ENCODE assay signal across 34 cellular contexts in the genomic region with DNA sequence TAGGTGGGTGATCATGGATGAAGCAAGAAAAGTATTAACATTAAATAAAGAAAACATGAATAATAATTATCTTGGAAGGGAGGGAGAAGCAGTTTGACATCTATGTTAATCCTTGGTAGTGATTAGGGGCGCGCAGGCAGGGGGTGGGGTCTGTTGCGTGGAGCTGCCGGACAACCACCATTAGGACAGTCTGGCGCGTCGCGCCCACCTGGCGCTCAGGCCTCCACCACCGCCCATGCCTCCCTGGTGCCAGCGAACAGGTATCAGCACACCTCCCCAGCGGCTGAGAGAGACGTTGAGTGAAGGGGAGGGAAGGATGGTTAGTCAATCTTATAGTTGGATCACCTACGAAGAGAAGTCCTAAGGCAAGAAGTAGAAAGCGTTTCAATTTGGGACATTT.
"Had no signal": no experiment of that assay in that cellular context is flagged by ENCODE, and none has a peak within 500 bp of the region (broad histone marks: within the 10 kb centered on the region; RNA-seq: fewer than 3 reads in every experiment).

No MANE protein-coding gene starts in this region.

- DNase-seq: activated effector memory CD4-positive, alpha-beta T cell treated with anti-CD3 and anti-CD28 coated beads, Interleukin-2, amount 50 U/mL, for 16 hours; activated effector memory CD4-positive, alpha-beta T cell treated with Interleukin-2 at 50 U/mL for 16 hours; activated gamma-delta T cell; activated gamma-delta T cell treated with Interleukin-2 at 50 U/mL for 16 hours; activated naive CD4-positive, alpha-beta T cell; activated naive CD4-positive, alpha-beta T cell treated with anti-CD3 and anti-CD28 coated beads for 36 hours; activated naive CD4-positive, alpha-beta T cell treated with anti-CD3 and anti-CD28 coated beads, Interleukin-2, amount 10 ng/mL, durations not matched to agents 7 days and 5 days; activated naive CD4-positive, alpha-beta T cell treated with anti-CD3 and anti-CD28 coated beads, Interleukin-2, amount 50 U/mL, for 16 hours; activated naive CD4-positive, alpha-beta T cell treated with Interleukin-2 at 50 U/mL for 16 hours; activated naive CD8-positive, alpha-beta T cell treated with anti-CD3 and anti-CD28 coated beads for 36 hours; activated naive CD8-positive, alpha-beta T cell treated with anti-CD3 and anti-CD28 coated beads, Interleukin-2, amount 10 ng/mL, durations not matched to agents 7 days and 5 days; activated naive CD8-positive, alpha-beta T cell treated with anti-CD3 and anti-CD28 coated beads, Interleukin-2, amount 50 U/mL, for 24 hours; activated T-cell treated with anti-CD3 and anti-CD28 coated beads, Interleukin-2, amount 50 U/mL, for 1 hour; activated T-cell treated with anti-CD3 and anti-CD28 coated beads, Interleukin-2, amount 50 U/mL, for 24 hours; activated T-cell treated with anti-CD3 and anti-CD28 coated beads, Interleukin-2, amount 50 U/mL, for 4 hours; activated T-cell treated with anti-CD3 and anti-CD28 coated beads, Interleukin-2, amount 50 U/mL, for 48 hours; activated T-cell treated with anti-CD3 and anti-CD28 coated beads, Interleukin-2, amount 50 U/mL, for 72 hours; adrenal gland; amniotic stem cell; amygdala; anterior cingulate cortex; aorta; body of pancreas; brain microvascular endothelial cell; caudate nucleus; central memory CD4-positive, alpha-beta T cell; cerebellar nuclear complex had no signal

- H3K4me3 ChIP-seq: adrenal gland, ascending aorta, body of pancreas, breast epithelium, cardiac muscle cell had no signal

- H3K27me3 ChIP-seq: adrenal gland, ascending aorta, body of pancreas, brain microvascular endothelial cell, breast epithelium, cardiac muscle cell had no signal

- FAIRE-seq: astrocyte, bronchial epithelial cell had no signal

- H3K4me1 ChIP-seq: adrenal gland, ascending aorta, body of pancreas, breast epithelium had no signal

- ATAC-seq: activated naive CD4-positive, alpha-beta T cell treated with anti-CD3 and anti-CD28 coated beads, Interleukin-2, amount 50 U/mL, for 72 hours; activated naive CD8-positive, alpha-beta T cell treated with anti-CD3 and anti-CD28 coated beads, Interleukin-2, amount 50 U/mL, for 24 hours; activated T-cell treated with anti-CD3 and anti-CD28 coated beads, Interleukin-2, amount 50 U/mL, for 4 hours; activated T-cell treated with anti-CD3 and anti-CD28 coated beads, Interleukin-2, amount 50 U/mL, for 72 hours; activated T-helper 17 cell treated with anti-CD3 and anti-CD28 coated beads, Interleukin-2, amount 50 U/mL, for 72 hours; body of pancreas had no signal

- H3K27ac ChIP-seq: adrenal gland, ascending aorta, body of pancreas, brain microvascular endothelial cell, breast epithelium, cardiac muscle cell had no signal

- H3K36me3 ChIP-seq: adrenal gland, ascending aorta, brain microvascular endothelial cell, breast epithelium, cardiac muscle cell had no signal

- H3K9me3 ChIP-seq: adrenal gland, ascending aorta, body of pancreas, breast epithelium had no signal
